ENCODE assay signal across 17 cellular contexts in the genomic region with DNA sequence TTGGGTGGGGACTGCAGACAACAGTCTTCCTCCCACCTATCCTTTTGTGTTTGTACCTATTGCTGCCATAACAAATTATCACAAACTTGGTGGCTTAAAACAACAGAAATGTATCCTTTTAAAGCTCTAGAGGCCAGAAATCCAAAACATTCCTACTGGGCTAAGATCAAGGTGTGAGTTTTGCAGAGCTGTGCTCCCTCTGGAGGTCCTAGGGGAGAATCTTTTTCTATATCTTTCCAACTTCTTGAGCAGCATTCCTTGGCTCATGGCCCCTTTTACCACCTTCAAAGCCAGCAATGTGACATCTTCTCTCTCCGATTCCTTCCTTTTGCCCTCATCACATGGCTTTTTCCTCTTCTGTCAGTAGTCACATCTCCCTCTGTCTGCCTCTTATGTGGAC.
DNase-seq lines count a peak whose midpoint lies in the region; ATAC-seq and TF ChIP-seq lines count a peak whose summit lies in the region.
"Had no signal": no experiment of that assay in that cellular context is flagged by ENCODE, and none has a peak within 500 bp of the region (broad histone marks: within the 10 kb centered on the region; RNA-seq: fewer than 3 reads in every experiment).

No MANE protein-coding gene starts in this region.

- H3K36me3 ChIP-seq in PC-3 (ENCODE audit: low read depth, low read length) = no peaks in the 10 kb centered on the region
- H3K36me3 ChIP-seq: left ventricle myocardium inferior, ovary had no signal

- H3K9me3 ChIP-seq in PC-3 (ENCODE audit: low read length) = no peaks in the 10 kb centered on the region
- H3K9me3 ChIP-seq: left ventricle myocardium inferior, ovary had no signal

- no peak overlapping the region for H2AFZ ChIP-seq in PC-3 (ENCODE audit: low read length)

- BruUV-seq in PC-3 (replicated peaks; lab: Mats Ljungman, UMichigan) = no TSS peak

- peaks cover 23% of the 10 kb centered on the region for H3K27me3 Mint-ChIP-seq in T-helper 2 cell treated with Interferon-gamma antibody and Interleukin-4, amounts not matched to agents 5 μg/mL and 100 μg/mL, for 36 hours (ENCODE audit: low read depth)

- ATAC-seq in PC-3 = peak; percentile 54
- no peak for ATAC-seq in GM21825 (IDR thresholded peaks at IDR 0.05; ENCODE audit: unreplicated experiment)
- no peak for ATAC-seq in GM18907 (IDR thresholded peaks at IDR 0.05; ENCODE audit: unreplicated experiment)
- ATAC-seq in GM18511 (IDR thresholded peaks at IDR 0.05; ENCODE audit: unreplicated experiment) = no peak

- no peaks in the 10 kb centered on the region for H3K79me2 ChIP-seq in PC-3 (ENCODE audit: low read length)

- H3K4me3 Mint-ChIP-seq in T-helper 2 cell treated with Interferon-gamma antibody and Interleukin-4, amounts not matched to agents 5 μg/mL and 100 μg/mL, for 36 hours = no peak overlapping the region

- POLR2A ChIA-PET in PC-3 (lab: Charles Lee; ENCODE audit: unreplicated experiment) = no interaction called here

- H3K9me3 Mint-ChIP-seq in T-helper 2 cell treated with Interferon-gamma antibody and Interleukin-4, amounts not matched to agents 5 μg/mL and 100 μg/mL, for 36 hours = no peaks in the 10 kb centered on the region

- no peaks in the 10 kb centered on the region for H3K36me3 Mint-ChIP-seq in T-helper 2 cell treated with Interferon-gamma antibody and Interleukin-4, amounts not matched to agents 5 μg/mL and 100 μg/mL, for 36 hours (ENCODE audit: low read depth)

- no peak overlapping the region for H3K27ac ChIP-seq in PC-3 (ENCODE audit: low read length)
- H3K27ac ChIP-seq: HL-60, KMS-11, left ventricle myocardium inferior, ovary had no signal

- DNase-seq in AG09309 (ENCODE audit: low read depth) (no peak), DMS 273 treated with DMSO at 0.1 percent for 48 hours (lab: John Stamatoyannopoulos, UW) (peak; percentile 8), PC-3 (peak; percentile 47), fibroblast of mammary gland (ENCODE audit: low read depth) (peak; percentile 37)
- DNase-seq in T-helper 2 cell treated with Interferon-gamma antibody and Interleukin-4, amounts not matched to agents 5 μg/mL and 100 μg/mL, for 36 hours (ENCODE audit: low spot score) = no peak
- DNase-seq: activated CD4-positive, alpha-beta T cell treated with anti-CD3 and anti-CD28 coated beads for 48 hours; activated naive CD4-positive, alpha-beta T cell treated with Interleukin-2 at 50 U/mL for 16 hours; left ventricle myocardium inferior; ovary; SIG-M5; stimulated activated CD4-positive, alpha-beta T cell treated with anti-CD3 and anti-CD28 coated beads, Interleukin-4, amount 100 ng/mL, for 1 hour; stimulated activated CD8-positive, alpha-beta memory T cell treated with anti-CD3 and anti-CD28 coated beads, Interleukin-4, amount 100 ng/mL, for 48 hours had no signal

- no peaks in the 10 kb centered on the region for H3K27me3 ChIP-seq in PC-3 (ENCODE audit: low read length)
- H3K27me3 ChIP-seq: ovary had no signal

- H3K9ac ChIP-seq in PC-3 (ENCODE audit: low read length) = no peak overlapping the region
- H3K9ac ChIP-seq: KMS-11 had no signal

- intact Hi-C loops in PC-3 (cut with micrococcal nuclease) = loop anchor here (5.0 kb wide), 1 partner anchor 348 kb away; no protein-coding TSS in a partner anchor

- H3K4me1 ChIP-seq in PC-3 (ENCODE audit: insufficient read depth, low read length) = peaks cover 3% of the 10 kb centered on the region; the same call in 1 of the 2 replicates
- H3K4me1 ChIP-seq: left ventricle myocardium inferior had no signal

- H3K9me2 ChIP-seq in PC-3 (replicated peaks; ENCODE audit: low read length) = no peaks in the 10 kb centered on the region

- no peaks in the 10 kb centered on the region for H3K4me1 Mint-ChIP-seq in T-helper 2 cell treated with Interferon-gamma antibody and Interleukin-4, amounts not matched to agents 5 μg/mL and 100 μg/mL, for 36 hours (ENCODE audit: low read depth)

- CTCF ChIA-PET in PC-3 (lab: Charles Lee) = interaction anchor here (0.5 kb wide), 1 partner anchor 107 kb away, joined by 3 read pairs; no protein-coding TSS in a partner anchor

- peak; percentile 23 for TF ChIP-seq CTCF in AG09309 (IDR thresholded peaks at IDR 0.05; ENCODE audit: control insufficient read depth, insufficient read depth, low read depth, low read length, missing control alignments)
- peak; percentile 60 for TF ChIP-seq CTCF in PC-3 (conservative IDR thresholded peaks at IDR 0.05; ENCODE audit: low read depth, low read length)
- peak; percentile 39 for TF ChIP-seq CTCF in fibroblast of mammary gland (conservative IDR thresholded peaks at IDR 0.05; ENCODE audit: control insufficient read depth, insufficient read depth, low read depth, low read length)

- no peaks in the 10 kb centered on the region for H3F3A ChIP-seq in PC-3 (ENCODE audit: low read length, unreplicated experiment)

- no peaks in the 10 kb centered on the region for H4K20me1 ChIP-seq in PC-3 (ENCODE audit: low read length)

- H3K4me2 ChIP-seq in PC-3 (ENCODE audit: low read length) = no peak overlapping the region
- H3K4me2 ChIP-seq: KMS-11 had no signal

- no peak overlapping the region for H3K27ac Mint-ChIP-seq in T-helper 2 cell treated with Interferon-gamma antibody and Interleukin-4, amounts not matched to agents 5 μg/mL and 100 μg/mL, for 36 hours

- H3K4me3 ChIP-seq in AG09309 (ENCODE audit: control insufficient read depth, low read depth, low read length) (no peak overlapping the region), PC-3 (ENCODE audit: low read length) (no peak overlapping the region), fibroblast of mammary gland (ENCODE audit: control insufficient read depth, low read depth, low read length) (no peak overlapping the region)
- H3K4me3 ChIP-seq: left ventricle myocardium inferior, ovary had no signal

Comparison
In these comparisons a context has a peak if more than half of its experiments do, and no peak if none do; other contexts are left out.
1. DNase-seq: peak in DMS 273 treated with DMSO at 0.1 percent for 48 hours (single experiment), PC-3 (single experiment) and fibroblast of mammary gland (single experiment); none in AG09309 (single experiment) and T-helper 2 cell treated with Interferon-gamma antibody and Interleukin-4, amounts not matched to agents 5 μg/mL and 100 μg/mL, for 36 hours (single experiment).
2. Peak in every context shown above with its lines, with median percentiles within 50 percentile points of each other: CTCF ChIP-seq.